ENCODE assay signal across 11 cellular contexts in genomic region chr2:120224735-120225548, GRCh38. TPM values are rescaled to one million over a fixed set of nuclear protein-coding genes. Genes with fewer than 3 reads are reported as not detected.
DNase-seq lines count a peak whose midpoint lies in the region; ATAC-seq and TF ChIP-seq lines count a peak whose summit lies in the region.
"Had no signal": no experiment of that assay in that cellular context is flagged by ENCODE, and none has a peak within 500 bp of the region (broad histone marks: within the 10 kb centered on the region; RNA-seq: fewer than 3 reads in every experiment).

No MANE protein-coding gene starts in this region.

- H3K4me3 Mint-ChIP-seq in endodermal cell (no peak overlapping the region), type B pancreatic cell (peak overlapping the region; percentile 69), CD14-positive monocyte (no peak overlapping the region)

- H3K27me3 Mint-ChIP-seq in endodermal cell (ENCODE audit: insufficient read depth) (peaks cover 32% of the 10 kb centered on the region), type B pancreatic cell (peaks cover 22% of the 10 kb centered on the region), CD14-positive monocyte (ENCODE audit: low read depth in 3 of 3) (peaks cover 14 to 24% (median 22%) of the 10 kb centered on the region in 3 donors)

- no peaks in the 10 kb centered on the region for H3K27me3 ChIP-seq in heart left ventricle
- H3K27me3 ChIP-seq in endodermal cell (ENCODE audit: control insufficient read depth, insufficient read depth, low read length, poor library complexity, severe bottlenecking), result peaks cover 17% of the 10 kb centered on the region
- H3K27me3 ChIP-seq: dorsolateral prefrontal cortex had no signal

- WGBS in heart left ventricle, 4 donors, result 94 to 97% (median 97%) methylated on average over 9 of the region's 9 CpGs
- 94 to 98% methylated on average over 7 to 9 of the region's 9 CpGs for WGBS in endodermal cell (ENCODE audit: insufficient coverage in 1 of 2, insufficient read length in 1 of 2), 2 experiments

- DNase-seq in left ventricle myocardium superior (peak; percentile 12), heart left ventricle (no peak), NCI-H748 treated with DMSO at 0.1 percent for 48 hours (lab: John Stamatoyannopoulos, UW) (peak; percentile 17), endodermal cell (peak; percentile 38), type B pancreatic cell (ENCODE audit: extremely low spot score, unreplicated experiment) (no peak), SW480 (ENCODE audit: low spot score) (no peak), CD14-positive monocyte (ENCODE audit: low spot score) (no peak)
- DNase-seq: activated effector memory CD4-positive, alpha-beta T cell treated with Interleukin-2 at 50 U/mL for 16 hours; T-helper 9 cell had no signal

- H3K36me3 ChIP-seq in heart left ventricle (peaks cover 0 to 14% (median 0%) of the 10 kb centered on the region in 9 donors), endodermal cell (ENCODE audit: control insufficient read depth, insufficient read depth, low read length) (peaks cover 13% of the 10 kb centered on the region)

- H3K9me3 Mint-ChIP-seq in endodermal cell (peaks cover 6% of the 10 kb centered on the region), type B pancreatic cell (peaks cover 4% of the 10 kb centered on the region), CD14-positive monocyte (peaks cover 6 to 10% (median 7%) of the 10 kb centered on the region in 7 donors)

- H3K9ac ChIP-seq in endodermal cell (ENCODE audit: extremely low read depth, low read length, poor library complexity, severe bottlenecking), result no peak overlapping the region

- H3K4me1 Mint-ChIP-seq in endodermal cell (peaks cover 39% of the 10 kb centered on the region), type B pancreatic cell (ENCODE audit: unreplicated experiment) (peaks cover 20% of the 10 kb centered on the region), CD14-positive monocyte (peaks cover 35% of the 10 kb centered on the region)

- H3K36me3 Mint-ChIP-seq in endodermal cell (ENCODE audit: low read depth) (peaks cover 22% of the 10 kb centered on the region), type B pancreatic cell (peaks cover 24% of the 10 kb centered on the region), CD14-positive monocyte (peaks cover 20 to 25% of the 10 kb centered on the region in 2 donors)

- peaks cover 0 to 46% (median 25%) of the 10 kb centered on the region in 12 donors for H3K4me1 ChIP-seq in heart left ventricle
- H3K4me1 ChIP-seq in endodermal cell (ENCODE audit: control insufficient read depth, insufficient read depth, low read length), result peaks cover 11% of the 10 kb centered on the region

- no peak overlapping the region for H3K27ac ChIP-seq in heart left ventricle
- H3K27ac ChIP-seq in endodermal cell (ENCODE audit: low read depth, low read length), result no peak overlapping the region

- ATAC-seq in left ventricle myocardium superior (no peak), heart left ventricle (no peak), GM18907 (IDR thresholded peaks at IDR 0.05; ENCODE audit: unreplicated experiment) (no peak)

- H3K4me3 ChIP-seq in heart left ventricle (no peak overlapping the region), endodermal cell (ENCODE audit: low read length) (no peak overlapping the region)

- peaks cover 0 to 11% (median 0%) of the 10 kb centered on the region in 12 donors for H3K9me3 ChIP-seq in heart left ventricle
- peaks cover 7% of the 10 kb centered on the region for H3K9me3 ChIP-seq in endodermal cell (ENCODE audit: control insufficient read depth, low read length)

- TF ChIP-seq CTCF in heart left ventricle (IDR thresholded peaks at IDR 0.05) (no peak), endodermal cell (conservative IDR thresholded peaks at IDR 0.05) (no peak), type B pancreatic cell (conservative IDR thresholded peaks at IDR 0.05) (no peak), CD14-positive monocyte (IDR thresholded peaks at IDR 0.05) (no peak)

- H3K27ac Mint-ChIP-seq in endodermal cell (no peak overlapping the region), type B pancreatic cell (peak overlapping the region; percentile 13), CD14-positive monocyte (no peak overlapping the region)

- intact Hi-C loops in left ventricle myocardium superior (cut with micrococcal nuclease), result no loop called here
- intact Hi-C loops in heart left ventricle (cut with DNase I), result loop anchor here in 5 of 10 donors (5.0 to 10.0 kb wide), 3 partner anchors 32 to 90 kb away; no protein-coding TSS in a partner anchor
- intact Hi-C loops in CD14-positive monocyte (cut with micrococcal nuclease), result loop anchor here in 1 of 2 donors (10.0 kb wide), 1 partner anchor 90 kb away; no protein-coding TSS in a partner anchor

- no peak for TF ChIP-seq POLR2A in heart left ventricle (IDR thresholded peaks at IDR 0.05)

RNA-seq across cellular contexts. Expression of gene TMEM185B, which starts 1.7 kb away (rescaled TPM):
- total RNA-seq in left ventricle myocardium superior (22.9 TPM), heart left ventricle (10 to 100 TPM; 16.1 to 29.8 (median 26.8) TPM), endodermal cell (10 to 100 TPM; 19.5 to 22.9 TPM), type B pancreatic cell (ENCODE audit: low replicate concordance) (23.0 and 27.2 TPM in 2 replicates)
- polyA plus RNA-seq in heart left ventricle (10 to 100 TPM in 1 of 2 donors, 1 to 10 TPM in 1; 7.8 to 21.2 TPM), CD14-positive monocyte (10 to 100 TPM; 18.1 to 20.4 TPM)
- 19.9 TPM for polyA plus RNA-seq in endodermal cell (2013, experiment 1 of 2)
- 17.1 TPM for polyA plus RNA-seq in endodermal cell (2013, experiment 2 of 2)

RNA-seq across cellular contexts. Expression of gene RALB, which starts 27.7 kb away (rescaled TPM):
- 52.6 TPM for total RNA-seq in left ventricle myocardium superior
- total RNA-seq in heart left ventricle, result 10 to 100 TPM; 35.7 to 59.9 (median 45.1) TPM
- polyA plus RNA-seq in heart left ventricle, result 100 to 1,000 TPM in 1 of 2 donors, 10 to 100 TPM in 1; 30.5 to 111 TPM
- total RNA-seq in endodermal cell, result 10 to 100 TPM; 37.1 to 45.8 TPM
- polyA plus RNA-seq in endodermal cell (2013, experiment 1 of 2), result 34.9 TPM
- 34.2 TPM for polyA plus RNA-seq in endodermal cell (2013, experiment 2 of 2)
- 40.4 and 48.1 TPM in 2 replicates for total RNA-seq in type B pancreatic cell (ENCODE audit: low replicate concordance)
- 100 to 1,000 TPM; 139 to 163 TPM for polyA plus RNA-seq in CD14-positive monocyte

Comparison
In these comparisons a context has a peak if more than half of its experiments do, and no peak if none do; other contexts are left out.
1. DNase-seq: peak in left ventricle myocardium superior (single experiment), NCI-H748 treated with DMSO at 0.1 percent for 48 hours (single experiment) and endodermal cell (single experiment); none in heart left ventricle (0 of 5), type B pancreatic cell (single experiment), SW480 (single experiment) and CD14-positive monocyte (single experiment).